In genomic region chr14:102055181-102055901, GRCh38 we compare ENCODE assay signal across 13 cellular contexts. TPM values are rescaled to one million over a fixed set of nuclear protein-coding genes. Genes with fewer than 3 reads are reported as not detected.
DNase-seq lines count a peak whose midpoint lies in the region; ATAC-seq and TF ChIP-seq lines count a peak whose summit lies in the region.
"Had no signal": no experiment of that assay in that cellular context is flagged by ENCODE, and none has a peak within 500 bp of the region (broad histone marks: within the 10 kb centered on the region; RNA-seq: fewer than 3 reads in every experiment).

No MANE protein-coding gene starts in this region.

- POLR2A ChIA-PET in activated CD4-positive, alpha-beta T cell treated with anti-CD3 and anti-CD28 coated beads for 36 hours (lab: Charles Lee): no interaction called here

- H3K27ac ChIP-seq in hepatocyte (peak overlapping the region; percentile 20), tibial nerve (no peak overlapping the region)
- H3K27ac ChIP-seq: BLaER1, thoracic aorta had no signal

- H3K9me2 ChIP-seq in hepatocyte (replicated peaks; ENCODE audit: insufficient read depth): no peaks in the 10 kb centered on the region

- H2AFZ ChIP-seq in hepatocyte: no peak overlapping the region

- H3K27ac Mint-ChIP-seq in activated CD4-positive, alpha-beta T cell treated with anti-CD3 and anti-CD28 coated beads for 36 hours: peak overlapping the region; percentile 6
- H3K27ac Mint-ChIP-seq in activated naive CD8-positive, alpha-beta T cell treated with anti-CD3 and anti-CD28 coated beads, Interleukin-2, amount 50 U/mL, for 24 hours: peak overlapping the region; percentile 25
- peak overlapping the region; percentile 67 for H3K27ac Mint-ChIP-seq in stimulated activated naive B cell treated with anti-CD40 and anti-IgM and Interleukin-4, amounts not matched to agents 10 μg/mL and 1 μg/mL and 100 μg/mL, for 72 hours

- H3K9me3 ChIP-seq in hepatocyte (ENCODE audit: low read depth): no peaks in the 10 kb centered on the region
- H3K9me3 ChIP-seq in tibial nerve: no peaks in the 10 kb centered on the region
- H3K9me3 ChIP-seq: BLaER1, thoracic aorta had no signal

- no peak for TF ChIP-seq EP300 in tibial nerve (IDR thresholded peaks at IDR 0.05)

- no peak for DNase-seq in activated CD4-positive, alpha-beta T cell treated with anti-CD3 and anti-CD28 coated beads for 36 hours
- no peak for DNase-seq in activated CD4-positive, alpha-beta T cell treated with anti-CD3 and anti-CD28 coated beads, Interleukin-2, amount 50 U/mL, for 4 hours
- DNase-seq in activated naive CD8-positive, alpha-beta T cell treated with anti-CD3 and anti-CD28 coated beads, Interleukin-2, amount 50 U/mL, for 24 hours: no peak
- peak; percentile 43 for DNase-seq in hepatocyte (ENCODE audit: low spot score)
- DNase-seq in stimulated activated naive B cell treated with anti-CD40 and anti-IgM and Interleukin-4, amounts not matched to agents 10 μg/mL and 1 μg/mL and 100 μg/mL, for 72 hours: no peak
- DNase-seq in T-helper 2 cell: no peak
- no peak for DNase-seq in tibial nerve (ENCODE audit: low spot score in 2 of 2)
- DNase-seq: KBM-7, left ventricle myocardium superior, PC-3 had no signal

- H3K27me3 ChIP-seq in hepatocyte (no peaks in the 10 kb centered on the region), tibial nerve (no peaks in the 10 kb centered on the region)
- H3K27me3 ChIP-seq: BLaER1 had no signal

- H3K4me3 Mint-ChIP-seq in activated CD4-positive, alpha-beta T cell treated with anti-CD3 and anti-CD28 coated beads for 36 hours: no peak overlapping the region
- no peak overlapping the region for H3K4me3 Mint-ChIP-seq in activated naive CD8-positive, alpha-beta T cell treated with anti-CD3 and anti-CD28 coated beads, Interleukin-2, amount 50 U/mL, for 24 hours
- H3K4me3 Mint-ChIP-seq in stimulated activated naive B cell treated with anti-CD40 and anti-IgM and Interleukin-4, amounts not matched to agents 10 μg/mL and 1 μg/mL and 100 μg/mL, for 72 hours: no peak overlapping the region

- no peaks in the 10 kb centered on the region for H3K4me1 ChIP-seq in hepatocyte (ENCODE audit: insufficient read depth)
- H3K4me1 ChIP-seq in tibial nerve: peaks cover 0 to 6% (median 0%) of the 10 kb centered on the region in 4 donors
- H3K4me1 ChIP-seq: BLaER1 had no signal

- H3K36me3 ChIP-seq in hepatocyte (replicated peaks; ENCODE audit: insufficient read depth, low read depth) (no peaks in the 10 kb centered on the region), tibial nerve (peaks cover 3 to 50% (median 13%) of the 10 kb centered on the region in 3 donors)

- no peaks in the 10 kb centered on the region for H3K9me3 Mint-ChIP-seq in activated CD4-positive, alpha-beta T cell treated with anti-CD3 and anti-CD28 coated beads for 36 hours (ENCODE audit: low read depth)
- no peaks in the 10 kb centered on the region for H3K9me3 Mint-ChIP-seq in activated naive CD8-positive, alpha-beta T cell treated with anti-CD3 and anti-CD28 coated beads, Interleukin-2, amount 50 U/mL, for 24 hours
- H3K9me3 Mint-ChIP-seq in stimulated activated naive B cell treated with anti-CD40 and anti-IgM and Interleukin-4, amounts not matched to agents 10 μg/mL and 1 μg/mL and 100 μg/mL, for 72 hours: no peaks in the 10 kb centered on the region

- intact Hi-C loops in activated CD4-positive, alpha-beta T cell treated with anti-CD3 and anti-CD28 coated beads for 36 hours (cut with DNase I, micrococcal nuclease): no loop called here

- no peak overlapping the region for H3K4me2 ChIP-seq in hepatocyte
- H3K4me2 ChIP-seq: BLaER1 had no signal

- H3K27me3 Mint-ChIP-seq in activated CD4-positive, alpha-beta T cell treated with anti-CD3 and anti-CD28 coated beads for 36 hours: no peaks in the 10 kb centered on the region
- H3K27me3 Mint-ChIP-seq in activated naive CD8-positive, alpha-beta T cell treated with anti-CD3 and anti-CD28 coated beads, Interleukin-2, amount 50 U/mL, for 24 hours: no peaks in the 10 kb centered on the region
- no peaks in the 10 kb centered on the region for H3K27me3 Mint-ChIP-seq in stimulated activated naive B cell treated with anti-CD40 and anti-IgM and Interleukin-4, amounts not matched to agents 10 μg/mL and 1 μg/mL and 100 μg/mL, for 72 hours

- H3K4me3 ChIP-seq in hepatocyte (no peak overlapping the region), tibial nerve (no peak overlapping the region)
- H3K4me3 ChIP-seq: BLaER1, thoracic aorta had no signal

- peaks cover 25% of the 10 kb centered on the region for H3K36me3 Mint-ChIP-seq in activated CD4-positive, alpha-beta T cell treated with anti-CD3 and anti-CD28 coated beads for 36 hours (ENCODE audit: low read depth)
- peaks cover 27% of the 10 kb centered on the region for H3K36me3 Mint-ChIP-seq in activated naive CD8-positive, alpha-beta T cell treated with anti-CD3 and anti-CD28 coated beads, Interleukin-2, amount 50 U/mL, for 24 hours (ENCODE audit: low read depth)
- H3K36me3 Mint-ChIP-seq in stimulated activated naive B cell treated with anti-CD40 and anti-IgM and Interleukin-4, amounts not matched to agents 10 μg/mL and 1 μg/mL and 100 μg/mL, for 72 hours: peaks cover 39 to 42% of the 10 kb centered on the region in 2 donors

- H4K20me1 ChIP-seq in hepatocyte (ENCODE audit: insufficient read depth, poor library complexity, severe bottlenecking): no peaks in the 10 kb centered on the region

- CTCF ChIA-PET in activated CD4-positive, alpha-beta T cell treated with anti-CD3 and anti-CD28 coated beads for 36 hours (lab: Charles Lee): no interaction called here

- 79% methylated on average over 23 of the region's 24 CpGs for WGBS in hepatocyte (ENCODE audit: low lambda C conversion rate, missing lambda C conversion rate)
- 84 to 85% methylated on average over 24 of the region's 24 CpGs for WGBS in tibial nerve, 2 donors

- no peak for TF ChIP-seq CTCF in hepatocyte (IDR thresholded peaks at IDR 0.05; ENCODE audit: poor library complexity)
- TF ChIP-seq CTCF in tibial nerve (IDR thresholded peaks at IDR 0.05): no peak

- no peaks in the 10 kb centered on the region for H3K79me2 ChIP-seq in hepatocyte

- ATAC-seq in activated CD4-positive, alpha-beta T cell treated with anti-CD3 and anti-CD28 coated beads for 36 hours: no peak
- ATAC-seq in activated naive CD8-positive, alpha-beta T cell treated with anti-CD3 and anti-CD28 coated beads, Interleukin-2, amount 50 U/mL, for 24 hours: no peak
- no peak for ATAC-seq in stimulated activated naive B cell treated with anti-CD40 and anti-IgM and Interleukin-4, amounts not matched to agents 10 μg/mL and 1 μg/mL and 100 μg/mL, for 72 hours (replicated peaks)
- no peak for ATAC-seq in GM18861 (IDR thresholded peaks at IDR 0.05; ENCODE audit: unreplicated experiment)
- ATAC-seq: left ventricle myocardium superior, PC-3 had no signal

- H3K4me1 Mint-ChIP-seq in activated CD4-positive, alpha-beta T cell treated with anti-CD3 and anti-CD28 coated beads for 36 hours: no peaks in the 10 kb centered on the region
- peaks cover 14% of the 10 kb centered on the region for H3K4me1 Mint-ChIP-seq in activated naive CD8-positive, alpha-beta T cell treated with anti-CD3 and anti-CD28 coated beads, Interleukin-2, amount 50 U/mL, for 24 hours
- H3K4me1 Mint-ChIP-seq in stimulated activated naive B cell treated with anti-CD40 and anti-IgM and Interleukin-4, amounts not matched to agents 10 μg/mL and 1 μg/mL and 100 μg/mL, for 72 hours: no peaks in the 10 kb centered on the region

- TF ChIP-seq POLR2A in tibial nerve (IDR thresholded peaks at IDR 0.05): no peak

RNA-seq across cellular contexts. Expression of gene HSP90AA1, which starts 31.5 kb away (rescaled TPM):
- total RNA-seq in activated CD4-positive, alpha-beta T cell treated with anti-CD3 and anti-CD28 coated beads for 36 hours: 1,000 to 10,000 TPM; 1,344 to 1,372 TPM
- total RNA-seq in hepatocyte (589 and 765 TPM in 2 replicates), tibial nerve (100 to 1,000 TPM; 185 to 396 (median 265) TPM)
- 436 and 503 TPM in 2 replicates for polyA plus RNA-seq in hepatocyte

Comparison
In these comparisons a context has a peak if more than half of its experiments do, and no peak if none do; other contexts are left out.
1. H3K27ac Mint-ChIP-seq: peak in every context shown above with its lines; median percentile 67 in stimulated activated naive B cell treated with anti-CD40 and anti-IgM and Interleukin-4, amounts not matched to agents 10 μg/mL and 1 μg/mL and 100 μg/mL, for 72 hours; 25 in activated naive CD8-positive, alpha-beta T cell treated with anti-CD3 and anti-CD28 coated beads, Interleukin-2, amount 50 U/mL, for 24 hours; 6 in activated CD4-positive, alpha-beta T cell treated with anti-CD3 and anti-CD28 coated beads for 36 hours.